ENCODE assay signal across 1 cellular context in the genomic region with DNA sequence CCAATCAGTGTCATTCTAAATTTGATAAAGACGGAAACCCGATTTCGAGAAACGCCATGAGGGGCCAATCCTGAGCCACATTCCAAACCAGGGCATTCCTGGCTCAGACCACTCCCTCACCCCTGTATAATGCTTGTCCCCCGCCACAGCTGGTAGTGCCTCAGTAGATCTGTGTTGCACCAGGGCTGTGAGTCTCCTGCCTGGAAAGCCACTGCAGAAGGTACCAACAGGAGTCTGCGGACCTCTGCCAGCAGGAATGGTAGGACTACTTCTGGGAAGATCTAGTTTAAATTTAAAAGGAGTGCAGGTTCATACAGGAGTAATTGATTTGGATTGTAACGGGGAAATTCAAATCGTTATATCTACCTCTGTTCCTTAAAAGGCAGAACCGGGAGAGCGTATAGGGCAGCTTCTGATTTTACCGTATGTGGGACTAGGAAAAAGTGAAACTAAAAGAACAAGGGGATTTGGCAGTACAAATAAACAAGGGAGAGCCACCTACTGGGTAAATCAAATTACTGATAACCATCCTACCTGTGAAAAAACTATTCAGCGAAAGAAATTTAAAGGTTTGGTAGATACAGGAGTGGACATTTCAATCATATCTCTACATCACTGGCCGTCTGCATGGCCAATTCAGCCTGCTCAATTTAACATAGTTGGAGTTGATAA.
TF ChIP-seq lines count a peak whose summit lies in the region.

No MANE protein-coding gene starts in this region.

TF ChIP-seq in K562, 482 proteins besides CTCF, POLR2A, EP300 and RAD21:
- TF ChIP-seq IRF2 (CRISPR knock-in tag; IDR thresholded peaks at IDR 0.05), result no peak
